ENCODE assay signal across 9 cellular contexts in the genomic region with DNA sequence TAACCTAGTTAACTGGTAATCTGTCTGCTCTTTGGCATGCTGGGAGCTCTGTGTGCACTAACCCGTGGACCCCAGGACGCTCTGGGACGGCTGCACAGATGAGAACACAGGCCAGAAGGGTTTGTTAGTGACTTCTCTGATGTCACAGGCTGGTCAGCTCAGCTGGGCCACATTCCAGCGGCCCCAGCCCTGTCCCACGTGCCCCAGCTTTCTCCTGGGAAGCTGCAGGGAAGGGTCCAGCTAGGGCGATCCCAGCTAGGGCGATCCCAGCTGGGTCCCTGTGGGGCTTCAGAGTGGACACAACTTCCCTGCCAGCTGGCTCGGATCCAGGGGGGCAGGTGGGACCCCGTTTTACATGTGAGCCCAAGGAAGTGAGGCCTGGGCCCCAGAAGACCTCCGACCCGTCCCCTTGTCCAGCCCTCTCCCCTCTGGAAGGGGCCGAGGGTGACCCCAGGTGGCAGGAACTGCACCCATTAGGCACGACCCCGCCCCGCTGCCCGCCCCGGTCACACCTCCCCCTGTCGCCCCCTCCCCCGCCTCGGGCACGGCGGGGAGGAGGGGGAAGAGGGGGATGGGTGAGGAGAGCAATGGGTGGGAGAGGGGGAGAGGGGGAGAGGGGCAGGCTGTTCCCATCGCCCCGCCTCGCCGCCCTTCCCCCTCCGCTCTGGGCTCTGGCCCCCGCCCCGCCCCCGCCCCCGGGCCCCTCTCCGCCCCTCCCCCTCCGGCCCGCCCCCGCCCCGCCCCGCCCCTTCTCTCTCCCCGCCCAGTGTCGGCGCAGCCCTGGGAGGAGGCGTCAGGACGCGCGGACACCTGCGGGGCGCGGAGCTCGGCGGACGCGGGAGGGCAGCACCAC.
A peak's percentile ranks its signal among the peaks of the same experiment; 100 is the strongest.
DNase-seq lines count a peak whose midpoint lies in the region; ATAC-seq and TF ChIP-seq lines count a peak whose summit lies in the region.
"Had no signal": no experiment of that assay in that cellular context is flagged by ENCODE, and none has a peak within 500 bp of the region (broad histone marks: within the 10 kb centered on the region; RNA-seq: fewer than 3 reads in every experiment).

No MANE protein-coding gene starts in this region.

- H2BK20ac ChIP-seq in H9 (ENCODE audit: low read depth, low read length, poor library complexity, severe bottlenecking), result no peak overlapping the region

- TF ChIP-seq CTCF in H9 (conservative IDR thresholded peaks at IDR 0.05), result peak; percentile 14; the same call in 1 of the 3 replicates
- no peak for TF ChIP-seq CTCF in mammary epithelial cell (conservative IDR thresholded peaks at IDR 0.05 in 1 of 2, IDR thresholded peaks at IDR 0.05 in 1 of 2; ENCODE audit: extremely low read depth in 1 of 2, insufficient read depth in 1 of 2, low read depth in 1 of 2, low read length in 2 of 2)
- TF ChIP-seq CTCF in left lung (IDR thresholded peaks at IDR 0.05), result no peak

- H3K4me3 ChIP-seq in mammary epithelial cell (replicated peaks in 1 of 3; ENCODE audit: insufficient read depth in 1 of 3, low read depth in 2 of 3, low read length in 3 of 3) (no peak overlapping the region), left lung (peak overlapping the region; percentile 25 to 34), thymus (ENCODE audit: low read length) (peak overlapping the region; percentile 38)

- dilution Hi-C loops in mammary epithelial cell (cut with HindIII; ENCODE audit: low sequenced_read_pairs), result no loop called here

- ATAC-seq in left lung, result peak; percentile 65

- H3K9ac ChIP-seq in H9 (ENCODE audit: extremely low read depth, insufficient read length, low read length) (no peak overlapping the region), mammary epithelial cell (ENCODE audit: insufficient read depth, low read length) (no peak overlapping the region)

- H3K27ac Mint-ChIP-seq in H9, result peak overlapping the region in 1 of 3 experiments; percentile 58; a peak in 1 of 7 replicates

- peaks cover 9% of the 10 kb centered on the region for H3K23me2 ChIP-seq in H9 (ENCODE audit: insufficient read length, low read depth, low read length, poor library complexity, severe bottlenecking)

- no TSS peak for BruUV-seq in mammary epithelial cell (replicated peaks; lab: Mats Ljungman, UMichigan)

- peaks cover 55% of the 10 kb centered on the region for H3K27me3 Mint-ChIP-seq in H9 (ENCODE audit: low read depth)

- no peaks in the 10 kb centered on the region for H3K79me2 ChIP-seq in H9 (ENCODE audit: insufficient read depth, low read length)
- no peaks in the 10 kb centered on the region for H3K79me2 ChIP-seq in mammary epithelial cell (ENCODE audit: insufficient read depth, low read length)

- DNase-seq in DMS 273 (lab: John Stamatoyannopoulos, UW; ENCODE audit: unreplicated experiment) (peak; percentile 39), DMS 273 treated with DMSO at 0.1 percent for 48 hours (lab: John Stamatoyannopoulos, UW) (no peak), H9 (peak; percentile 88), NCI-H526 treated with DMSO at 0.1 percent for 48 hours (lab: John Stamatoyannopoulos, UW) (peak; percentile 62), mammary epithelial cell (no peak), left lung (peak; percentile 37 to 71), activated gamma-delta T cell treated with Interleukin-2 at 50 U/mL for 16 hours (no peak)

- H3K4me2 ChIP-seq in H9 (ENCODE audit: insufficient read depth, insufficient read length, low read length) (peak overlapping the region; percentile 1), mammary epithelial cell (ENCODE audit: insufficient read depth, low read depth, low read length) (peak overlapping the region; percentile 57)

- H4K5ac ChIP-seq in H9 (ENCODE audit: insufficient read length, low read depth, low read length), result no peak overlapping the region

- no peak overlapping the region for H2BK12ac ChIP-seq in H9 (ENCODE audit: insufficient read length, low read depth, low read length)

- no peak overlapping the region for H4K8ac ChIP-seq in H9 (replicated peaks; ENCODE audit: insufficient read length, low read depth, low read length)

- H3K4me1 ChIP-seq in H9 (ENCODE audit: insufficient read depth, low read length), result peaks cover 13% of the 10 kb centered on the region; the same call in 1 of the 2 replicates
- H3K4me1 ChIP-seq in mammary epithelial cell (ENCODE audit: insufficient read depth, low read length), result peaks cover 3% of the 10 kb centered on the region
- H3K4me1 ChIP-seq in left lung, result peaks cover 11 to 32% of the 10 kb centered on the region in 2 donors
- peaks cover 2% of the 10 kb centered on the region for H3K4me1 ChIP-seq in thymus (ENCODE audit: control insufficient read depth, insufficient read depth, low read length)

- H2AK5ac ChIP-seq in H9 (ENCODE audit: insufficient read length, low read length), result no peak overlapping the region

- no peak overlapping the region for H3K56ac ChIP-seq in H9 (ENCODE audit: insufficient read length, low read depth, low read length)

- H3K27me3 ChIP-seq in H9 (ENCODE audit: insufficient read depth, low read length) (no peaks in the 10 kb centered on the region; the same call in 1 of the 2 replicates), mammary epithelial cell (ENCODE audit: insufficient read depth, low read length) (peaks cover 16% of the 10 kb centered on the region), left lung (peaks cover 12 to 54% of the 10 kb centered on the region in 2 donors), thymus (ENCODE audit: control insufficient read depth, insufficient read depth) (peaks cover 27% of the 10 kb centered on the region)

- H3T11ph ChIP-seq in H9 (ENCODE audit: low read length), result no peak overlapping the region

- H3K79me1 ChIP-seq in H9 (ENCODE audit: insufficient read depth, low read depth, low read length, poor library complexity, severe bottlenecking), result no peaks in the 10 kb centered on the region

- H2BK120ac ChIP-seq in H9 (ENCODE audit: low read depth, low read length, poor library complexity, severe bottlenecking), result no peak overlapping the region

- H3K27ac ChIP-seq in H9 (ENCODE audit: insufficient read length, low read depth, low read length) (no peak overlapping the region), mammary epithelial cell (ENCODE audit: insufficient read depth, low read depth, low read length) (no peak overlapping the region), left lung (no peak overlapping the region), thymus (ENCODE audit: low read depth) (no peak overlapping the region)
- H3K27ac ChIP-seq: 22Rv1 had no signal

- H3K23ac ChIP-seq in H9 (ENCODE audit: insufficient read length, low read depth, low read length), result no peak overlapping the region

- H4K20me1 ChIP-seq in H9 (ENCODE audit: control insufficient read depth, insufficient read depth, insufficient read length) (no peaks in the 10 kb centered on the region), mammary epithelial cell (ENCODE audit: insufficient read depth, low read length) (no peaks in the 10 kb centered on the region)

- H3K9me3 ChIP-seq in H9 (ENCODE audit: control insufficient read depth, low read depth, low read length), result no peaks in the 10 kb centered on the region
- H3K9me3 ChIP-seq in mammary epithelial cell (replicated peaks; ENCODE audit: insufficient read depth, low read length), result no peaks in the 10 kb centered on the region
- no peaks in the 10 kb centered on the region for H3K9me3 ChIP-seq in left lung
- peaks cover 1% of the 10 kb centered on the region for H3K9me3 ChIP-seq in thymus (ENCODE audit: control insufficient read depth)

- peaks cover 50 to 53% of the 10 kb centered on the region in 2 experiments for H3K4me1 Mint-ChIP-seq in H9

- no CpG with 5 or more reads among the region's 51 CpGs for WGBS in H9 (ENCODE audit: extremely low coverage, insufficient read length, low lambda C conversion rate)
- 65% methylated on average over 4 of the region's 51 CpGs for WGBS in mammary epithelial cell (ENCODE audit: low coverage, missing lambda C conversion rate)
- WGBS in thymus, result 15% methylated on average over 38 of the region's 51 CpGs

- H3K36me3 Mint-ChIP-seq in H9 (ENCODE audit: insufficient read depth in 1 of 3, low read depth in 3 of 3), result peaks cover 0 to 3% (median 2%) of the 10 kb centered on the region in 3 experiments; a peak in 3 of 7 replicates

- in situ Hi-C loops in mammary epithelial cell (cut with MboI; ENCODE audit: low sequenced_read_pairs in 2 of 2), result no loop called here

- intact Hi-C loops in mammary epithelial cell (cut with micrococcal nuclease), result no loop called here
- intact Hi-C loops in left lung (cut with DNase I), result no loop called here

- CTCF ChIA-PET in mammary epithelial cell (lab: Charles Lee; ENCODE audit: low non-redundant PET), result interaction anchor here (0.6 kb wide), 1 partner anchor 37 kb away, joined by 3 read pairs; no protein-coding TSS in a partner anchor

- H2BK5ac ChIP-seq in H9 (ENCODE audit: insufficient read length, low read length), result no peak overlapping the region

- H3K36me3 ChIP-seq in mammary epithelial cell (ENCODE audit: insufficient read depth, low read length), result no peaks in the 10 kb centered on the region
- no peaks in the 10 kb centered on the region for H3K36me3 ChIP-seq in left lung
- H3K36me3 ChIP-seq in thymus (ENCODE audit: control insufficient read depth, insufficient read depth), result no peaks in the 10 kb centered on the region

- peak overlapping the region; percentile 45 to 70; a peak in 4 of 5 replicates for H3K4me3 Mint-ChIP-seq in H9

- no peak overlapping the region for H2BK15ac ChIP-seq in H9 (ENCODE audit: low read depth, low read length)

- H3K4ac ChIP-seq in H9 (ENCODE audit: low read depth, low read length), result no peak overlapping the region

- H2AFZ ChIP-seq in H9 (ENCODE audit: low read length) (no peak overlapping the region), mammary epithelial cell (ENCODE audit: low read depth, low read length) (no peak overlapping the region)

- peak overlapping the region; percentile 17 for H3K18ac ChIP-seq in H9 (ENCODE audit: insufficient read length, low read depth, low read length)

- H4K91ac ChIP-seq in H9 (ENCODE audit: insufficient read length, low read depth, low read length), result no peak overlapping the region

- H3K14ac ChIP-seq in H9 (ENCODE audit: insufficient read depth, low read length), result peak overlapping the region; percentile 59; the same call in 1 of the 2 replicates

- H3K9me3 Mint-ChIP-seq in H9, result no peaks in the 10 kb centered on the region; a peak in 1 of 5 replicates

Comparison
In these comparisons a context has a peak if more than half of its experiments do, and no peak if none do; other contexts are left out.
1. DNase-seq: peak in DMS 273 (single experiment), H9 (single experiment), NCI-H526 treated with DMSO at 0.1 percent for 48 hours (single experiment) and left lung (2 of 2); none in DMS 273 treated with DMSO at 0.1 percent for 48 hours (single experiment), mammary epithelial cell (single experiment) and activated gamma-delta T cell treated with Interleukin-2 at 50 U/mL for 16 hours (single experiment).
2. H3K4me3 ChIP-seq: peak in left lung (2 of 2) and thymus (single experiment); none in mammary epithelial cell (0 of 3).